In the genomic region with DNA sequence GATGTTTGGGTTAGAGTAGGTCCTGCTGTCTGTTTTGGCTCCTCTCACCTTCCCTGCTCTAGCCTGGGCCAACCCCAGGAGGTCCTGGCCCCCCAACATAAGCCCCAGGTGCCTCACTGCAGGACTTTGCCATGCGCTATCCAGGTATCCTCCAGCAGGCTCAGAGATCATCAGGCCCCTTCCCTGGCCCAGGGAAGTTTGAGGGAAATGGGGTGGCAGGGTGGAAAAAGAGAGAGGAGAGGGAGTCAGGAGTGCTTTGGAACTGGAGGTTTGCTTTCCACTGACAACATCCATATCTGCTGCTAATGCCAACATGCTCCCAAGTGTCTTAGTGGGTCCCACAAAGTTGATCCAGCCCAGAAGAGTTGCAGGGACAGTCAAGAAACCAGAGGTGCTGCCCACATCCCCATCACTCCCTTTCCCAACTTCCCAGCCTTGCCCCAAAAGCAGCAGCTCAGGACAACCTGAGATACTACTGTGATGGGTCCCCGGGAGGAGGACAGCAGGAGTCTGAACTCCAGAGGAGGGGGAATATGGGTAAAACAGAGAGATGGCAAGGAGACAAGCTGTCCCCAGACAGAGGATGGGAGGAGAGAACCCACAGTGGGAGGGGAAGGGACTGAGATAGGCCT, we compare ENCODE assay signal across 9 cellular contexts. TPM values are rescaled to one million over a fixed set of nuclear protein-coding genes. Genes with fewer than 3 reads are reported as not detected.
DNase-seq lines count a peak whose midpoint lies in the region; ATAC-seq, FAIRE-seq and TF ChIP-seq lines count a peak whose summit lies in the region.
"Had no signal": no experiment of that assay in that cellular context is flagged by ENCODE, and none has a peak within 500 bp of the region (broad histone marks: within the 10 kb centered on the region; RNA-seq: fewer than 3 reads in every experiment).

No MANE protein-coding gene starts in this region.

- H3K27me3 ChIP-seq in H7 (ENCODE audit: control insufficient read depth, insufficient read depth, low read length) (no peaks in the 10 kb centered on the region; the same call in 1 of the 2 replicates), astrocyte (ENCODE audit: insufficient read depth, low read length) (no peaks in the 10 kb centered on the region)

- peaks cover 77% of the 10 kb centered on the region for H3K4me1 ChIP-seq in astrocyte (ENCODE audit: insufficient read depth, low read length)

- H3K4me3 ChIP-seq in H7 (ENCODE audit: insufficient read depth, low read depth, low read length) (peak overlapping the region; percentile 35), astrocyte (ENCODE audit: insufficient read depth, low read depth, low read length) (peak overlapping the region; percentile 54), skin epidermis (peak overlapping the region; percentile 20 to 51 (median 39))

- peak overlapping the region; percentile 94 for H3K4me2 ChIP-seq in astrocyte (ENCODE audit: low read length)

- ATAC-seq in left lobe of liver, result no peak

- H3K9me3 Mint-ChIP-seq in astrocyte (ENCODE audit: unreplicated experiment) (no peaks in the 10 kb centered on the region), immature natural killer cell (no peaks in the 10 kb centered on the region)

- no peak overlapping the region for H2AFZ ChIP-seq in astrocyte (ENCODE audit: low read depth, low read length)

- TF ChIP-seq CTCF in astrocyte (IDR thresholded peaks at IDR 0.05; ENCODE audit: insufficient read depth, low read depth, low read length), result no peak

- H3K4me3 Mint-ChIP-seq in astrocyte (ENCODE audit: unreplicated experiment), result peak overlapping the region; percentile 74
- no peak overlapping the region for H3K4me3 Mint-ChIP-seq in immature natural killer cell

- H3K27ac Mint-ChIP-seq in astrocyte (ENCODE audit: unreplicated experiment), result no peak overlapping the region
- peak overlapping the region in 4 of 6 donors; percentile 14 to 80 (median 38) for H3K27ac Mint-ChIP-seq in immature natural killer cell

- H3K36me3 ChIP-seq in H7 (replicated peaks; ENCODE audit: control insufficient read depth, insufficient read depth, low read length) (peaks cover 4% of the 10 kb centered on the region; the same call in 1 of the 2 replicates), astrocyte (ENCODE audit: insufficient read depth, low read length) (no peaks in the 10 kb centered on the region)

- H3K9me3 ChIP-seq in astrocyte (ENCODE audit: insufficient read depth, low read depth, low read length), result no peaks in the 10 kb centered on the region

- H3K9ac ChIP-seq in astrocyte (ENCODE audit: low read length), result peak overlapping the region; percentile 79

- H3K36me3 Mint-ChIP-seq in astrocyte (ENCODE audit: low read depth, unreplicated experiment), result peaks cover 2% of the 10 kb centered on the region
- H3K36me3 Mint-ChIP-seq in immature natural killer cell, result no peaks in the 10 kb centered on the region

- peaks cover 11% of the 10 kb centered on the region for H4K20me1 ChIP-seq in astrocyte (ENCODE audit: insufficient read depth, low read length)

- peak; percentile 13 for DNase-seq in H7
- no peak for DNase-seq in astrocyte (ENCODE audit: low read depth)
- no peak for DNase-seq in immature natural killer cell
- DNase-seq in kidney glomerular epithelial cell (lab: John Stamatoyannopoulos, UW), result no peak
- no peak for DNase-seq in OCI-M2 (lab: John Stamatoyannopoulos, UW; ENCODE audit: unreplicated experiment)
- no peak for DNase-seq in activated CD4-positive, alpha-beta T cell treated with anti-CD3 and anti-CD28 coated beads for 1 hour
- no peak for DNase-seq in left lobe of liver (ENCODE audit: low spot score)

- peak overlapping the region; percentile 27 for H3K27ac ChIP-seq in astrocyte (ENCODE audit: low read depth, low read length)
- H3K27ac ChIP-seq in skin epidermis, result peak overlapping the region; percentile 66 to 95 (median 88)

- peaks cover 32% of the 10 kb centered on the region for H3K79me2 ChIP-seq in astrocyte (ENCODE audit: insufficient read depth, low read length)

- no peaks in the 10 kb centered on the region for H3K27me3 Mint-ChIP-seq in astrocyte (ENCODE audit: low read depth, unreplicated experiment)
- H3K27me3 Mint-ChIP-seq in immature natural killer cell (ENCODE audit: low read depth in 3 of 3), result peaks cover 2 to 10% (median 6%) of the 10 kb centered on the region in 3 donors

- peaks cover 45% of the 10 kb centered on the region for H3K4me1 Mint-ChIP-seq in astrocyte (ENCODE audit: low read depth, unreplicated experiment)
- H3K4me1 Mint-ChIP-seq in immature natural killer cell, result peaks cover 28 to 29% of the 10 kb centered on the region in 2 donors

- no peak for FAIRE-seq in astrocyte (lab: Jason Lieb, UNC)
- FAIRE-seq: endometrium had no signal

RNA-seq across cellular contexts. Expression of gene TNS2, which starts 0.7 kb away (rescaled TPM):
- total RNA-seq in H7 (2014; rRNA removed; shearing (Covaris generic)), result 7.6 and 8.7 TPM in 2 replicates
- total RNA-seq in astrocyte, result 15.4 and 21.1 TPM in 2 replicates
- not detected for polyA plus RNA-seq in immature natural killer cell
- total RNA-seq in left lobe of liver, result 146 TPM

RNA-seq across cellular contexts. Expression of gene SPRYD3, which starts 28.6 kb away (rescaled TPM):
- 8.3 and 8.7 TPM in 2 replicates for total RNA-seq in H7 (2014; rRNA removed; shearing (Covaris generic))
- total RNA-seq in astrocyte (21.8 and 22.8 TPM in 2 replicates), left lobe of liver (16.2 TPM)
- polyA plus RNA-seq in immature natural killer cell, result 10 to 100 TPM; 35.6 to 70.4 (median 59.6) TPM

RNA-seq across cellular contexts. Expression of gene EIF4B, which starts 44.3 kb away (rescaled TPM):
- total RNA-seq in H7 (2014; rRNA removed; shearing (Covaris generic)), result 581 and 770 TPM in 2 replicates
- total RNA-seq in astrocyte (231 and 242 TPM in 2 replicates), left lobe of liver (184 TPM)
- polyA plus RNA-seq in immature natural killer cell, result 10 to 100 TPM; 57.2 to 83.4 (median 69.2) TPM

RNA-seq across cellular contexts. Expression of gene IGFBP6, which starts 46.9 kb away (rescaled TPM):
- total RNA-seq in H7 (2014; rRNA removed; shearing (Covaris generic)), result 10.8 and 17.5 TPM in 2 replicates
- 20.8 and 26.3 TPM in 2 replicates for total RNA-seq in astrocyte
- 1 to 10 TPM in 1 of 3 donors, under 1 TPM in 1, not detected in 1; 0.69 to 2.1 TPM for polyA plus RNA-seq in immature natural killer cell
- total RNA-seq in left lobe of liver, result 5.2 TPM

RNA-seq across cellular contexts. Expression of gene SOAT2, which starts 52.7 kb away (rescaled TPM):
- not detected in 2 replicates for total RNA-seq in H7 (2014; rRNA removed; shearing (Covaris generic))
- total RNA-seq in astrocyte (not detected in 2 replicates), left lobe of liver (0.25 TPM)
- polyA plus RNA-seq in immature natural killer cell, result not detected
